21 cellular contexts compared by ENCODE assay signal in the genomic region with DNA sequence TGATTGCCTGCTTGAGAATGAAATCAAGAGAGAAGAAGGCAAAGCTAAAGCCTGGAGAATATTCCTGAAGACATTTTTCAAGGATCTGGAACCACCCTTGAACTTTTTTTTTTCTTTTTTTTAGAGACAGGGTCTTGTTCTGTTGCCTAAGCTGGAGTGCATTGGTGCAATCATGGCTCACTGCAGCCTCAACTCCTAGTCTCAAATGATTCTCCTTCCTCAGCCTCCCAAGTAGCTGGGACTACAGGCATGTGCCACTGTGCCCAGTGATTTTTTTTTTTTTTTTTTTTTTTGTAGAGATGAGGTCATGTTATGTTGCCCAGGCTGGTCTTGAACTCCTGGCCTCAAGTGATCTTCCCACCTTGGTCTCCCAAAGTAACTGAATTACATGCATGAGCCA. TPM values are rescaled to one million over a fixed set of nuclear protein-coding genes. Genes with fewer than 3 reads are reported as not detected.
DNase-seq lines count a peak whose midpoint lies in the region; ATAC-seq and TF ChIP-seq lines count a peak whose summit lies in the region.
"Had no signal": no experiment of that assay in that cellular context is flagged by ENCODE, and none has a peak within 500 bp of the region (broad histone marks: within the 10 kb centered on the region; RNA-seq: fewer than 3 reads in every experiment).

No MANE protein-coding gene starts in this region.

- H3K4me1 ChIP-seq in left ventricle myocardium inferior (peaks cover 10% of the 10 kb centered on the region), heart right ventricle (peaks cover 0 to 13% (median 0%) of the 10 kb centered on the region in 9 donors), left lung (peaks cover 0 to 6% of the 10 kb centered on the region in 2 donors)
- H3K4me1 ChIP-seq: BE2C had no signal

- peak overlapping the region; percentile 85 for H3K27ac Mint-ChIP-seq in type B pancreatic cell
- H3K27ac Mint-ChIP-seq: activated naive CD4-positive, alpha-beta T cell treated with anti-CD3 and anti-CD28 coated beads, Interleukin-2, amount 50 U/mL, for 72 hours had no signal

- H3K4me3 ChIP-seq in left ventricle myocardium inferior, result no peak overlapping the region
- H3K4me3 ChIP-seq in heart right ventricle, result no peak overlapping the region
- no peak overlapping the region for H3K4me3 ChIP-seq in brain microvascular endothelial cell (ENCODE audit: low read depth, low read length)
- H3K4me3 ChIP-seq in left lung, result no peak overlapping the region
- H3K4me3 ChIP-seq: dorsolateral prefrontal cortex, mucosa of descending colon had no signal

- intact Hi-C loops in left ventricle myocardium inferior (cut with micrococcal nuclease), result no loop called here
- intact Hi-C loops in heart right ventricle (cut with DNase I), result no loop called here
- intact Hi-C loops in left lung (cut with DNase I), result no loop called here

- no peak for DNase-seq in left ventricle myocardium inferior
- DNase-seq in heart right ventricle, result no peak
- DNase-seq in brain microvascular endothelial cell, result no peak
- DNase-seq in left lung, result no peak
- no peak for DNase-seq in type B pancreatic cell (ENCODE audit: extremely low spot score, unreplicated experiment)
- no peak for DNase-seq in stimulated activated naive CD8-positive, alpha-beta T cell treated with anti-CD3 and anti-CD28 coated beads, Interleukin-15, Interleukin-2, amounts not matched to agents 100 U/mL and 50 U/mL, for 24 hours
- DNase-seq in SW 1271 (lab: John Stamatoyannopoulos, UW), result no peak
- DNase-seq: activated CD4-positive, alpha-beta T cell treated with anti-CD3 and anti-CD28 coated beads, Interleukin-2, amount 50 U/mL, for 4 hours; activated CD4-positive, CD25-positive, alpha-beta regulatory T cell; aorta; BE2C; DMS79; dorsolateral prefrontal cortex; GF-D8; mucosa of descending colon; NCI-H1092; NCI-H1930; Right ventricle myocardium superior had no signal

- H3K4me1 Mint-ChIP-seq in type B pancreatic cell (ENCODE audit: unreplicated experiment), result peaks cover 26% of the 10 kb centered on the region

- ATAC-seq in heart right ventricle (no peak), left lung (no peak), GM18511 (IDR thresholded peaks at IDR 0.05; ENCODE audit: unreplicated experiment) (no peak)
- no peak for ATAC-seq in stimulated activated naive CD8-positive, alpha-beta T cell treated with anti-CD3 and anti-CD28 coated beads, Interleukin-15, Interleukin-2, amounts not matched to agents 100 U/mL and 50 U/mL, for 24 hours
- ATAC-seq: activated naive CD4-positive, alpha-beta T cell treated with anti-CD3 and anti-CD28 coated beads, Interleukin-2, amount 50 U/mL, for 72 hours; left lobe of liver had no signal

- peaks cover 6% of the 10 kb centered on the region for H3K9me3 Mint-ChIP-seq in type B pancreatic cell

- H3K36me3 ChIP-seq in left ventricle myocardium inferior (no peaks in the 10 kb centered on the region), heart right ventricle (no peaks in the 10 kb centered on the region), brain microvascular endothelial cell (replicated peaks) (no peaks in the 10 kb centered on the region), left lung (no peaks in the 10 kb centered on the region)
- H3K36me3 ChIP-seq: BE2C had no signal

- H3K9me3 ChIP-seq in left ventricle myocardium inferior (replicated peaks), result no peaks in the 10 kb centered on the region
- H3K9me3 ChIP-seq in heart right ventricle, result no peaks in the 10 kb centered on the region
- H3K9me3 ChIP-seq in left lung, result no peaks in the 10 kb centered on the region
- H3K9me3 ChIP-seq: BE2C, mucosa of descending colon had no signal

- H3K36me3 Mint-ChIP-seq in type B pancreatic cell, result no peaks in the 10 kb centered on the region
- H3K36me3 Mint-ChIP-seq: activated naive CD4-positive, alpha-beta T cell treated with anti-CD3 and anti-CD28 coated beads, Interleukin-2, amount 50 U/mL, for 72 hours had no signal

- H3K27me3 ChIP-seq in left ventricle myocardium inferior (ENCODE audit: low read depth), result no peaks in the 10 kb centered on the region
- H3K27me3 ChIP-seq in heart right ventricle, result no peaks in the 10 kb centered on the region
- no peaks in the 10 kb centered on the region for H3K27me3 ChIP-seq in brain microvascular endothelial cell (replicated peaks)
- no peaks in the 10 kb centered on the region for H3K27me3 ChIP-seq in left lung
- H3K27me3 ChIP-seq: BE2C, dorsolateral prefrontal cortex had no signal

- no peak for TF ChIP-seq CTCF in left ventricle myocardium inferior (IDR thresholded peaks at IDR 0.05; ENCODE audit: borderline replicate concordance)
- TF ChIP-seq CTCF in heart right ventricle (IDR thresholded peaks at IDR 0.05), result no peak
- no peak for TF ChIP-seq CTCF in brain microvascular endothelial cell (IDR thresholded peaks at IDR 0.05; ENCODE audit: low read depth, low read length, missing control alignments)
- no peak for TF ChIP-seq CTCF in left lung (IDR thresholded peaks at IDR 0.05)
- no peak for TF ChIP-seq CTCF in type B pancreatic cell (conservative IDR thresholded peaks at IDR 0.05)

- H3K27ac ChIP-seq in left ventricle myocardium inferior (replicated peaks) (peak overlapping the region; percentile 75), heart right ventricle (peak overlapping the region in 4 of 10 donors; percentile 7 to 61 (median 48)), brain microvascular endothelial cell (peak overlapping the region; percentile 82), left lung (peak overlapping the region; percentile 5 to 28)
- H3K27ac ChIP-seq: dorsolateral prefrontal cortex had no signal

- no peak overlapping the region for H3K4me3 Mint-ChIP-seq in type B pancreatic cell

- no peaks in the 10 kb centered on the region for H3K27me3 Mint-ChIP-seq in type B pancreatic cell

- in situ Hi-C loops in brain microvascular endothelial cell (cut with HindIII; ENCODE audit: low pct_ligation_motif_present, low sequenced_read_pairs), result no loop called here

RNA-seq across cellular contexts. Expression of a gene that starts 22.2 kb away (rescaled TPM):
- total RNA-seq in left ventricle myocardium inferior (126 TPM), heart right ventricle (100 to 1,000 TPM in 6 of 10 donors, 10 to 100 TPM in 4; 78.2 to 181 (median 104) TPM), left lung (100 to 1,000 TPM; 114 to 135 TPM), type B pancreatic cell (ENCODE audit: low replicate concordance) (181 and 202 TPM in 2 replicates)
- 10 to 100 TPM; 50.6 to 54.0 TPM for polyA plus RNA-seq in heart right ventricle
